1 cellular context compared by ENCODE assay signal in the genomic region with DNA sequence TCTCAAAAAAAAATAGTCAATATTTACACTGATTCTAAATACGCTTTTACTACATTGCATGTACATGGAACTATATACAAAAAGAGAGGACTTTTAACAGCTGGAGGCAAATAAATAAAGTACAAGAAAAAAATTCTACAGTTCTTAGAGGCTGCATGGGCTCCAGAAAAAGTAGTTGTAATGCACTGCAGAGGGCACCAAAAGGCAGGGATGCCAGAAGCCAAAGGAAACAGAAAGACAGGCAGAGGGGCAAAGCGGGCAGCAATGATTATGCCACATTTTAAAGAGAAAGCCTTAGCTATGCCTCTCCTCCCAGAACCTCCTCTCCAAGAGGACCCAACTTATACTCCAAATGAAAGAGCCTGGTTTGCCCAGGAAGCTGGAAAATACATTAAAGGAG.
TF ChIP-seq lines count a peak whose summit lies in the region.

No MANE protein-coding gene starts in this region.

TF ChIP-seq in liver, 16 proteins besides CTCF, POLR2A, EP300 and RAD21 (continued from another document):
- TF ChIP-seq ZBTB33 (IDR thresholded peaks at IDR 0.05) (no peak), FOXA2 (IDR thresholded peaks at IDR 0.05) (no peak)
TF ChIP-seq in liver: peak in this region for 0.
